In the genomic region with DNA sequence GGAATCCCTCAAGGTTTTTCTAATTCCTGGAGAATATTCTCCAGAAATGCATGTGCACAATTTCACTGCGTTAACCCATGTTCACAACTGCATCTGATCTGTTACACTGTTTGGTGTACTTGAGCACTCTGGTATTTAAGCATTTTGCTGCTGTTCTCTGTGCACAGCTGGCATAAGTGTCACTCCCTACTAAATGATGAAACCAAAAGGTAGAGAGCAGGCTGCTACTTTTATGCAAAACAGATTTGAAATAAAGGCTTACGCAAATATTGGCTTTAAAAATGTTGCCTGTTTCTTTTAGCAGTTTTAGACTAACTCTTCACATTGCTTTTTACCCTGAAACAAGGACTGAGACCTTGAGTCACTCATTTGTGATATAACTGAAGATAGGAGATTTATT, we compare ENCODE assay signal across 19 cellular contexts. TPM values are rescaled to one million over a fixed set of nuclear protein-coding genes. Genes with fewer than 3 reads are reported as not detected.
"Had no signal": no experiment of that assay in that cellular context is flagged by ENCODE, and none has a peak within 500 bp of the region (broad histone marks: within the 10 kb centered on the region; RNA-seq: fewer than 3 reads in every experiment).

No MANE protein-coding gene starts in this region.

- DNase-seq: activated CD4-positive, alpha-beta T cell treated with anti-CD3 and anti-CD28 coated beads for 4 hours; activated gamma-delta T cell; activated naive CD8-positive, alpha-beta T cell treated with anti-CD3 and anti-CD28 coated beads, Interleukin-2, amount 50 U/mL, for 24 hours; activated T-cell treated with anti-CD3 and anti-CD28 coated beads for 4 hours; left cardiac atrium; mucosa of descending colon; occipital lobe; spleen; stimulated activated CD4-positive, alpha-beta T cell treated with anti-CD3 and anti-CD28 coated beads, Interleukin-1b, Interleukin-23, amount 100 ng/mL, for 48 hours; stimulated activated naive CD4-positive, alpha-beta T cell treated with Interleukin-2 at 50 U/mL for 16 hours; SW 1271; testis; WERI-Rb-1 had no signal

- H3K9me3 Mint-ChIP-seq: activated naive CD8-positive, alpha-beta T cell treated with anti-CD3 and anti-CD28 coated beads, Interleukin-2, amount 50 U/mL, for 24 hours; nephron had no signal

- H3K4me1 Mint-ChIP-seq: nephron had no signal

- H3K4me1 ChIP-seq: ascending aorta, spleen, testis had no signal

- H3K4me3 Mint-ChIP-seq: activated naive CD8-positive, alpha-beta T cell treated with anti-CD3 and anti-CD28 coated beads, Interleukin-2, amount 50 U/mL, for 24 hours; nephron had no signal

- H3K4me3 ChIP-seq: ascending aorta, lung, mucosa of descending colon, spleen, testis had no signal

- ATAC-seq: activated naive CD8-positive, alpha-beta T cell treated with anti-CD3 and anti-CD28 coated beads, Interleukin-2, amount 50 U/mL, for 24 hours; esophagus mucosa; left cardiac atrium; mucosa of descending colon; sciatic nerve had no signal

- H3K27ac ChIP-seq: ascending aorta, testis, WERI-Rb-1 had no signal

- H3K27ac Mint-ChIP-seq: nephron, progenitor cell of endocrine pancreas had no signal

- H3K9me3 ChIP-seq: ascending aorta, mucosa of descending colon, spleen, testis had no signal

- H3K27me3 ChIP-seq: ascending aorta, spleen, testis had no signal

- H3K27me3 Mint-ChIP-seq: activated naive CD8-positive, alpha-beta T cell treated with anti-CD3 and anti-CD28 coated beads, Interleukin-2, amount 50 U/mL, for 24 hours; progenitor cell of endocrine pancreas had no signal

RNA-seq across cellular contexts. Expression of a gene that starts 41.7 kb away (rescaled TPM):
- total RNA-seq: ascending aorta, occipital lobe had no signal
